In the genomic region with DNA sequence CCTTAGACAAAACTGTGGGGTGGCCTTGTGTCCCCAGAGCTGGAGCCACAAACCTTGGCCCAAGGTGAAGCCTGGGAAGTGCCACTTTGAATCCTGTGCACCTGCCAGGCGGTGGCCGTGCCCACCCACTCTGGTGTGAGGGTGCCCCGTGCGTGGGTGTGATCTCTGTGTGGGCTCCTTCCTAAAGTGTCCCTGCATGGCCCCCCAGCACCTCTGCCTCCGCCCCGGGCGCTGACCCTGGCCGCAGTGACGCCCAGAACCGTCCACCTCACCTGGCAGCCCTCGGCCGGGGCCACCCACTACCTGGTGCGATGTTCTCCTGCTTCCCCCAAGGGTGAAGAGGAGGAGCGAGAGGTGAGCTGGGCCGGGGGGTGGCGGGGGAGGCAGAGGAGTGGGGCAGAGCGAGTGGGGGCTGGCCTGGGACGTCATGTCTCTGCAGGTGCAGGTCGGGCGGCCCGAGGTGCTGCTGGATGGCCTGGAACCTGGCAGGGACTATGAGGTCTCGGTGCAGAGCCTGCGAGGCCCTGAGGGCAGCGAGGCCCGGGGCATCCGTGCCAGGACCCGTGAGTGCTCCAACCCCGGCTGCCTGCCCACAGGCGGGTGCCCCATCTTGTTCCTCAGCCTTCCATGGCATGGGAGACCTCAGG, we compare ENCODE assay signal across 21 cellular contexts. TPM values are rescaled to one million over a fixed set of nuclear protein-coding genes. Genes with fewer than 3 reads are reported as not detected.
DNase-seq lines count a peak whose midpoint lies in the region; ATAC-seq and TF ChIP-seq lines count a peak whose summit lies in the region.
"Had no signal": no experiment of that assay in that cellular context is flagged by ENCODE, and none has a peak within 500 bp of the region (broad histone marks: within the 10 kb centered on the region; RNA-seq: fewer than 3 reads in every experiment).

No MANE protein-coding gene starts in this region.

- H3K4me3 ChIP-seq in right cardiac atrium (ENCODE audit: low read length): no peak overlapping the region
- H3K4me3 ChIP-seq in HEK293 (ENCODE audit: low read depth, low read length): no peak overlapping the region
- H3K4me3 ChIP-seq in neuronal stem cell (ENCODE audit: low read length in 2 of 2): no peak overlapping the region
- H3K4me3 ChIP-seq: GM12878 had no signal

- no peak overlapping the region for H4K91ac ChIP-seq in neuronal stem cell (ENCODE audit: low read depth, low read length, poor library complexity)

- H2BK12ac ChIP-seq in neuronal stem cell (ENCODE audit: low read length): no peak overlapping the region

- 92% methylated on average over 29 of the region's 29 CpGs for WGBS in right cardiac atrium
- WGBS in neuronal stem cell (ENCODE audit: extremely low coverage in 2 of 2, insufficient read length in 2 of 2, insufficient replicate concordance in 1 of 2), 2 donors: no CpG with 5 or more reads among the region's 29 CpGs

- H3K27me3 ChIP-seq in right cardiac atrium (ENCODE audit: control insufficient read depth, insufficient read depth): no peaks in the 10 kb centered on the region
- peaks cover 0 to 21% (median 0%) of the 10 kb centered on the region in 3 experiments for H3K27me3 ChIP-seq in neuronal stem cell (ENCODE audit: control insufficient read depth in 3 of 3, insufficient read depth in 3 of 3, low read depth in 1 of 3, low read length in 3 of 3)

- intact Hi-C loops in right cardiac atrium (cut with DNase I) (no loop called here), Right ventricle myocardium superior (cut with DNase I) (no loop called here)

- H2BK120ac ChIP-seq in neuronal stem cell (ENCODE audit: low read depth, low read length): no peak overlapping the region

- H3K4me1 ChIP-seq in right cardiac atrium (ENCODE audit: control insufficient read depth, insufficient read depth, low read length) (no peaks in the 10 kb centered on the region), HEK293 (ENCODE audit: control insufficient read depth, insufficient read depth, low read length) (no peaks in the 10 kb centered on the region), neuronal stem cell (ENCODE audit: control insufficient read depth in 2 of 2, insufficient read depth in 1 of 2, low read depth in 1 of 2, low read length in 2 of 2) (peaks cover 1 to 11% of the 10 kb centered on the region in 2 donors)

- POLR2A ChIA-PET in HEK293 (lab: Yijun Ruan, JAX): no interaction called here
- POLR2A ChIA-PET in HEK293T (lab: Yijun Ruan, JAX): no interaction called here

- ATAC-seq in right cardiac atrium (no peak), Right ventricle myocardium superior (ENCODE audit: poor library complexity) (no peak)
- ATAC-seq: GM12878 had no signal

- H3K4me2 ChIP-seq in neuronal stem cell (ENCODE audit: insufficient read depth, low read length, poor library complexity, severe bottlenecking): no peak overlapping the region

- H3K9ac ChIP-seq in neuronal stem cell (ENCODE audit: low read depth, low read length, poor library complexity): no peak overlapping the region

- H3K14ac ChIP-seq in neuronal stem cell (ENCODE audit: low read length): peak overlapping the region; percentile 75

- TF ChIP-seq CTCF in HEK293 (tag by site-specific recombination; IDR thresholded peaks at IDR 0.05): no peak

- no peak overlapping the region for H2BK15ac ChIP-seq in neuronal stem cell (ENCODE audit: low read length)

- H4K8ac ChIP-seq in neuronal stem cell (ENCODE audit: low read depth, low read length): no peak overlapping the region

- no peak overlapping the region for H3K4ac ChIP-seq in neuronal stem cell (ENCODE audit: low read length)

- H3K23ac ChIP-seq in neuronal stem cell (ENCODE audit: low read depth, low read length, poor library complexity): no peak overlapping the region

- H2AFZ ChIP-seq in neuronal stem cell (ENCODE audit: low read length): no peak overlapping the region

- peaks cover 2% of the 10 kb centered on the region for H3K79me1 ChIP-seq in neuronal stem cell (ENCODE audit: low read depth, low read length)

- DNase-seq in right cardiac atrium (peak; percentile 9 to 61 (median 47)), Right ventricle myocardium superior (no peak), neuronal stem cell (ENCODE audit: low spot score) (no peak), HEK293T (ENCODE audit: extremely low spot score) (no peak), NCI-H69 (lab: John Stamatoyannopoulos, UW) (no peak)
- DNase-seq: CD4-positive, alpha-beta T cell; CD8-positive, alpha-beta memory T cell; DMS 273 treated with DMSO at 0.1 percent for 48 hours; DMS79; EL; GDM1; GOT3; H7; HCEC 1CT; HFFc6 had no signal

- H3K18ac ChIP-seq in neuronal stem cell (ENCODE audit: low read length): peak overlapping the region; percentile 70

- no peaks in the 10 kb centered on the region for H3K36me3 ChIP-seq in HEK293 (ENCODE audit: control insufficient read depth in 2 of 2, insufficient read depth in 1 of 2, low read length in 2 of 2)
- no peaks in the 10 kb centered on the region for H3K36me3 ChIP-seq in neuronal stem cell (replicated peaks in 1 of 2; ENCODE audit: control insufficient read depth in 2 of 2, insufficient read depth in 2 of 2, low read length in 2 of 2)

- peak overlapping the region; percentile 56 for H2AK5ac ChIP-seq in neuronal stem cell (ENCODE audit: low read depth, low read length)

- no peaks in the 10 kb centered on the region for H3K9me3 ChIP-seq in right cardiac atrium (ENCODE audit: control insufficient read depth, low read length)
- H3K9me3 ChIP-seq in HEK293 (ENCODE audit: control insufficient read depth, insufficient read depth, low read depth, low read length): no peaks in the 10 kb centered on the region
- no peaks in the 10 kb centered on the region for H3K9me3 ChIP-seq in neuronal stem cell (replicated peaks in 1 of 2; ENCODE audit: control insufficient read depth in 2 of 2, insufficient read depth in 1 of 2, low read depth in 1 of 2, low read length in 2 of 2)

- H3K27ac ChIP-seq in right cardiac atrium (ENCODE audit: low read length): no peak overlapping the region
- no peak overlapping the region for H3K27ac ChIP-seq in HEK293 (ENCODE audit: extremely low read depth, low read depth, low read length)
- H3K27ac ChIP-seq in neuronal stem cell (replicated peaks; ENCODE audit: low read length): no peak overlapping the region

- CTCF ChIA-PET in HEK293 (lab: Yijun Ruan, JAX) (interaction anchor here (0.5 to 4.9 kb wide), 7 partner anchors 9 to 302 kb away, joined by 3 to 89 read pairs (median 3); no protein-coding TSS in a partner anchor), HEK293T (lab: Yijun Ruan, JAX) (interaction anchor here (0.7 to 4.2 kb wide), 3 partner anchors 35 to 70 kb away, joined by 3 to 44 read pairs (median 18); no protein-coding TSS in a partner anchor)

- peak overlapping the region; percentile 66 for H2BK5ac ChIP-seq in neuronal stem cell (ENCODE audit: low read length)

TF ChIP-seq in HEK293, 187 proteins besides CTCF, POLR2A, EP300 and RAD21 (continues in another document):
- TF ChIP-seq, protein P1, sequence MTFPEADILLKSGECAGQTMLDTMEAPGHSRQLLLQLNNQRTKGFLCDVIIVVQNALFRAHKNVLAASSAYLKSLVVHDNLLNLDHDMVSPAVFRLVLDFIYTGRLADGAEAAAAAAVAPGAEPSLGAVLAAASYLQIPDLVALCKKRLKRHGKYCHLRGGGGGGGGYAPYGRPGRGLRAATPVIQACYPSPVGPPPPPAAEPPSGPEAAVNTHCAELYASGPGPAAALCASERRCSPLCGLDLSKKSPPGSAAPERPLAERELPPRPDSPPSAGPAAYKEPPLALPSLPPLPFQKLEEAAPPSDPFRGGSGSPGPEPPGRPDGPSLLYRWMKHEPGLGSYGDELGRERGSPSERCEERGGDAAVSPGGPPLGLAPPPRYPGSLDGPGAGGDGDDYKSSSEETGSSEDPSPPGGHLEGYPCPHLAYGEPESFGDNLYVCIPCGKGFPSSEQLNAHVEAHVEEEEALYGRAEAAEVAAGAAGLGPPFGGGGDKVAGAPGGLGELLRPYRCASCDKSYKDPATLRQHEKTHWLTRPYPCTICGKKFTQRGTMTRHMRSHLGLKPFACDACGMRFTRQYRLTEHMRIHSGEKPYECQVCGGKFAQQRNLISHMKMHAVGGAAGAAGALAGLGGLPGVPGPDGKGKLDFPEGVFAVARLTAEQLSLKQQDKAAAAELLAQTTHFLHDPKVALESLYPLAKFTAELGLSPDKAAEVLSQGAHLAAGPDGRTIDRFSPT (tag by site-specific recombination; IDR thresholded peaks at IDR 0.05): no peak
- TF ChIP-seq ZFHX2 (tag by site-specific recombination; conservative IDR thresholded peaks at IDR 0.05): peak; percentile 66

TF ChIP-seq in HEK293T, 16 proteins besides CTCF, POLR2A, EP300 and RAD21:
- no peak for TF ChIP-seq FOXK2 (IDR thresholded peaks at IDR 0.05)
- no peak for TF ChIP-seq SUZ12 (IDR thresholded peaks at IDR 0.05)
- TF ChIP-seq ELF4 (IDR thresholded peaks at IDR 0.05): no peak
- TF ChIP-seq SP1 (IDR thresholded peaks at IDR 0.05): no peak
- TF ChIP-seq CTBP1 (IDR thresholded peaks at IDR 0.05; ENCODE audit: borderline replicate concordance): no peak
- no peak for TF ChIP-seq FOXA1 (IDR thresholded peaks at IDR 0.05)
- TF ChIP-seq FOXM1 (IDR thresholded peaks at IDR 0.05; ENCODE audit: borderline replicate concordance): no peak
- TF ChIP-seq BHLHE40 (IDR thresholded peaks at IDR 0.05; ENCODE audit: borderline replicate concordance): no peak
- no peak for TF ChIP-seq HDGF (IDR thresholded peaks at IDR 0.05; ENCODE audit: borderline replicate concordance)
- no peak for TF ChIP-seq NFRKB (IDR thresholded peaks at IDR 0.05)
- TF ChIP-seq TARDBP (IDR thresholded peaks at IDR 0.05): no peak

RNA-seq across cellular contexts. Expression of a gene that starts 18.3 kb away (rescaled TPM):
- total RNA-seq in right cardiac atrium (not detected), Right ventricle myocardium superior (not detected)
- not detected for polyA plus RNA-seq in right cardiac atrium
- polyA plus RNA-seq in neuronal stem cell (2013, experiment 1 of 2): 0.13 TPM
- polyA plus RNA-seq in neuronal stem cell (2013, experiment 2 of 2): 0.08 TPM
- total RNA-seq: A172, A673, GM12878 had no signal
- polyA plus RNA-seq: BJ; CD14-positive monocyte; CD8-positive, alpha-beta memory T cell; GM12878 had no signal

RNA-seq across cellular contexts. Expression of a gene that starts 38.7 kb away (rescaled TPM):
- total RNA-seq in right cardiac atrium (10 to 100 TPM; 39.5 to 50.7 (median 41.7) TPM), Right ventricle myocardium superior (25.3 TPM)
- polyA plus RNA-seq in right cardiac atrium: 36.9 TPM
- 60.7 TPM for polyA plus RNA-seq in neuronal stem cell (2013, experiment 1 of 2)
- 56.3 TPM for polyA plus RNA-seq in neuronal stem cell (2013, experiment 2 of 2)

RNA-seq across cellular contexts. Expression of a gene that starts 49.8 kb away (rescaled TPM):
- under 1 TPM in 3 of 4 donors, not detected in 1; 0.17 to 0.54 (median 0.38) TPM for total RNA-seq in right cardiac atrium
- polyA plus RNA-seq in right cardiac atrium: 0.02 TPM
- total RNA-seq in Right ventricle myocardium superior: 1.5 TPM
- polyA plus RNA-seq in neuronal stem cell (2013, experiment 1 of 2): 0.29 TPM
- polyA plus RNA-seq in neuronal stem cell (2013, experiment 2 of 2): 0.19 TPM
- total RNA-seq: CD4-positive, alpha-beta T cell; CD8-positive, alpha-beta memory T cell; HFFc6 had no signal
- polyA plus RNA-seq: BJ; CD14-positive monocyte; CD8-positive, alpha-beta memory T cell had no signal

RNA-seq across cellular contexts. Expression of a gene that starts 57.0 kb away (rescaled TPM):
- total RNA-seq in right cardiac atrium: not detected
- polyA plus RNA-seq in right cardiac atrium: not detected
- total RNA-seq in Right ventricle myocardium superior: not detected
- polyA plus RNA-seq in neuronal stem cell (2013, experiment 1 of 2): 39.2 TPM
- polyA plus RNA-seq in neuronal stem cell (2013, experiment 2 of 2): 40.2 TPM
- total RNA-seq: A172; A673; CD4-positive, alpha-beta T cell; CD8-positive, alpha-beta memory T cell; GM12878; HFFc6 had no signal
- polyA plus RNA-seq: BJ; CD14-positive monocyte; CD8-positive, alpha-beta memory T cell had no signal

Comparison
In these comparisons a context has a peak if more than half of its experiments do, and no peak if none do; other contexts are left out.
1. DNase-seq: peak in right cardiac atrium (3 of 3); none in Right ventricle myocardium superior (single experiment), neuronal stem cell (single experiment), HEK293T (single experiment) and NCI-H69 (single experiment).